In genomic region chr20:16575390-16576140, GRCh38 we compare ENCODE assay signal across 8 cellular contexts. TPM values are rescaled to one million over a fixed set of nuclear protein-coding genes. Genes with fewer than 3 reads are reported as not detected.
DNase-seq lines count a peak whose midpoint lies in the region; ATAC-seq, FAIRE-seq and TF ChIP-seq lines count a peak whose summit lies in the region.

No MANE protein-coding gene starts in this region.

- peaks cover 14% of the 10 kb centered on the region for H3K4me1 ChIP-seq in iPS-15b (ENCODE audit: control insufficient read depth, insufficient read depth, low read length)

- peak overlapping the region; percentile 71 for H3K4me3 ChIP-seq in iPS-15b (ENCODE audit: low read depth, low read length)

- CTCF ChIA-PET in activated CD4-positive, alpha-beta T cell treated with anti-CD3 and anti-CD28 coated beads, Interleukin-2, amount 10 ng/mL, durations not matched to agents 7 days and 5 days (lab: Charles Lee), result interaction anchor here (1.4 kb wide), 1 partner anchor 15 kb away, joined by 4 read pairs; no protein-coding TSS in a partner anchor

- FAIRE-seq in H54 (lab: Jason Lieb, UNC), result no peak

- no peaks in the 10 kb centered on the region for H3K9me3 Mint-ChIP-seq in activated CD4-positive, alpha-beta T cell treated with anti-CD3 and anti-CD28 coated beads, Interleukin-2, amount 10 ng/mL, durations not matched to agents 7 days and 5 days
- H3K9me3 Mint-ChIP-seq in activated T-helper 17 cell treated with anti-CD3 and anti-CD28 coated beads, Interleukin-2, amount 50 U/mL, for 72 hours, result no peaks in the 10 kb centered on the region
- H3K9me3 Mint-ChIP-seq in stimulated activated naive CD8-positive, alpha-beta T cell treated with anti-CD3 and anti-CD28 coated beads, Interleukin-15, amount 100 ng/mL, for 72 hours, result no peaks in the 10 kb centered on the region

- peaks cover 44% of the 10 kb centered on the region for H3K4me1 Mint-ChIP-seq in activated CD4-positive, alpha-beta T cell treated with anti-CD3 and anti-CD28 coated beads, Interleukin-2, amount 10 ng/mL, durations not matched to agents 7 days and 5 days
- peaks cover 13% of the 10 kb centered on the region for H3K4me1 Mint-ChIP-seq in activated T-helper 17 cell treated with anti-CD3 and anti-CD28 coated beads, Interleukin-2, amount 50 U/mL, for 72 hours
- H3K4me1 Mint-ChIP-seq in stimulated activated naive CD8-positive, alpha-beta T cell treated with anti-CD3 and anti-CD28 coated beads, Interleukin-15, amount 100 ng/mL, for 72 hours, result peaks cover 41% of the 10 kb centered on the region

- no peak for DNase-seq in activated CD4-positive, alpha-beta T cell treated with anti-CD3 and anti-CD28 coated beads, Interleukin-2, amount 10 ng/mL, durations not matched to agents 7 days and 5 days
- DNase-seq in activated CD4-positive, alpha-beta T cell treated with anti-CD3 and anti-CD28 coated beads for 1 hour, result no peak
- DNase-seq in stimulated activated naive CD8-positive, alpha-beta T cell treated with anti-CD3 and anti-CD28 coated beads, Interleukin-15, amount 100 ng/mL, for 72 hours, result peak in 1 of 2 donors; percentile 10
- no peak for DNase-seq in foreskin melanocyte
- no peak for DNase-seq in H54 (ENCODE audit: insufficient read length, low spot score)

- H3K4me3 Mint-ChIP-seq in activated CD4-positive, alpha-beta T cell treated with anti-CD3 and anti-CD28 coated beads, Interleukin-2, amount 10 ng/mL, durations not matched to agents 7 days and 5 days, result peak overlapping the region; percentile 80
- H3K4me3 Mint-ChIP-seq in activated T-helper 17 cell treated with anti-CD3 and anti-CD28 coated beads, Interleukin-2, amount 50 U/mL, for 72 hours, result peak overlapping the region; percentile 98
- H3K4me3 Mint-ChIP-seq in stimulated activated naive CD8-positive, alpha-beta T cell treated with anti-CD3 and anti-CD28 coated beads, Interleukin-15, amount 100 ng/mL, for 72 hours, result peak overlapping the region; percentile 85

- peak overlapping the region; percentile 37 for H3K9ac ChIP-seq in iPS-15b (ENCODE audit: low read depth, low read length)

- peak overlapping the region; percentile 87 for H3K27ac Mint-ChIP-seq in activated CD4-positive, alpha-beta T cell treated with anti-CD3 and anti-CD28 coated beads, Interleukin-2, amount 10 ng/mL, durations not matched to agents 7 days and 5 days
- peak overlapping the region; percentile 92 for H3K27ac Mint-ChIP-seq in activated T-helper 17 cell treated with anti-CD3 and anti-CD28 coated beads, Interleukin-2, amount 50 U/mL, for 72 hours
- H3K27ac Mint-ChIP-seq in stimulated activated naive CD8-positive, alpha-beta T cell treated with anti-CD3 and anti-CD28 coated beads, Interleukin-15, amount 100 ng/mL, for 72 hours, result peak overlapping the region in 1 of 2 donors; percentile 92

- H3K9me3 ChIP-seq in iPS-15b (ENCODE audit: control insufficient read depth, insufficient read depth, low read length), result no peaks in the 10 kb centered on the region

- H3K36me3 Mint-ChIP-seq in activated CD4-positive, alpha-beta T cell treated with anti-CD3 and anti-CD28 coated beads, Interleukin-2, amount 10 ng/mL, durations not matched to agents 7 days and 5 days (ENCODE audit: low read depth), result peaks cover 2% of the 10 kb centered on the region
- H3K36me3 Mint-ChIP-seq in activated T-helper 17 cell treated with anti-CD3 and anti-CD28 coated beads, Interleukin-2, amount 50 U/mL, for 72 hours (ENCODE audit: low read depth), result no peaks in the 10 kb centered on the region

- POLR2A ChIA-PET in activated CD4-positive, alpha-beta T cell treated with anti-CD3 and anti-CD28 coated beads, Interleukin-2, amount 10 ng/mL, durations not matched to agents 7 days and 5 days (lab: Charles Lee), result no interaction called here

- no peak for ATAC-seq in activated T-helper 17 cell treated with anti-CD3 and anti-CD28 coated beads, Interleukin-2, amount 50 U/mL, for 72 hours (replicated peaks)
- no peak for ATAC-seq in stimulated activated naive CD8-positive, alpha-beta T cell treated with anti-CD3 and anti-CD28 coated beads, Interleukin-15, amount 100 ng/mL, for 72 hours
- no peak for ATAC-seq in HG02840 (IDR thresholded peaks at IDR 0.05; ENCODE audit: low FRiP score, unreplicated experiment)

- TF ChIP-seq POLR2A in H54 (IDR thresholded peaks at IDR 0.05; ENCODE audit: low read depth, low read length), result no peak

- no peaks in the 10 kb centered on the region for H3K27me3 ChIP-seq in iPS-15b (ENCODE audit: control insufficient read depth, insufficient read depth, low read length)

- H3K27me3 Mint-ChIP-seq in activated CD4-positive, alpha-beta T cell treated with anti-CD3 and anti-CD28 coated beads, Interleukin-2, amount 10 ng/mL, durations not matched to agents 7 days and 5 days, result no peaks in the 10 kb centered on the region
- H3K27me3 Mint-ChIP-seq in activated T-helper 17 cell treated with anti-CD3 and anti-CD28 coated beads, Interleukin-2, amount 50 U/mL, for 72 hours, result no peaks in the 10 kb centered on the region
- no peaks in the 10 kb centered on the region for H3K27me3 Mint-ChIP-seq in stimulated activated naive CD8-positive, alpha-beta T cell treated with anti-CD3 and anti-CD28 coated beads, Interleukin-15, amount 100 ng/mL, for 72 hours

- no peaks in the 10 kb centered on the region for H3K36me3 ChIP-seq in iPS-15b (ENCODE audit: control insufficient read depth, insufficient read depth, low read length)

RNA-seq across cellular contexts. Expression of gene KIF16B, which starts 2.3 kb away (rescaled TPM):
- total RNA-seq in activated CD4-positive, alpha-beta T cell treated with anti-CD3 and anti-CD28 coated beads, Interleukin-2, amount 10 ng/mL, durations not matched to agents 7 days and 5 days, result 10 to 100 TPM in 1 of 2 experiments, 1 to 10 TPM in 1; 9.4 to 10.3 TPM
- 1 to 10 TPM; 6.9 to 9.8 TPM for total RNA-seq in activated T-helper 17 cell treated with anti-CD3 and anti-CD28 coated beads, Interleukin-2, amount 50 U/mL, for 72 hours
